In the genomic region with DNA sequence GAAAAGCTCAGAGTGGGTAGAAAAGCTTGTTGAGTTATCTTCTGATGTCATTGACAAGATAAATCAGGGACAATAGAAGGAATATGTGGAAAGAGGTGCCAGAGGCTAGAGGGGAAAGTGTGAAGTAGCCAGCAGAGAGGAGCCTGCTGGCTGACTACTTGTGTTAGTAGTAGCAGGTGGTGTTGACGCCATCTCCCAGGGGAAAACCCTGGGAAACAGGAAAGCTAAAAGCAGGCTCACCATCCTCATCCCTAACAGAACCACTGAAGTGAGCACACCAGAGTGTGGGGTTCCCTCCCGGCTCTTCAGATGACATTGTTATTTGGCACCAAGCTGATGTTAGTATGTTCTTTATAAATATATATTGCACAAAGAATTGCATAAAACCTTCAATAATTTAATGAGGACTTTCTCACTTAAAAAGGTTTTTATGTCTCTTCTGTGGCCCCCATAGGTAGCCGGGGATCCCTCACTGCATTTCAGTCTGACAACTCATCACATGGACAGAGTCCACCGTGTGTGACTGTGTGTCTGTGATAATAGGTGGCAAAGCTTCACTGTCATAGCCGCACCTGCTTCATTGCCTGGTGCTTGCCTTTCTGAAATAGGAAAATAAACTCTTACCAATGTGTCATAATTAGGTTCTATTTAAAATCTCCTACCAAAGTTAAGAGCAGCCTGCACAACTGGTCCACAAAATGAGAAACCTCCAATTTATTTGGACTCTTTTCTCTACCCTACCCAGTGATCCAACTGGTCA, we compare ENCODE assay signal across 1 cellular context.
TF ChIP-seq lines count a peak whose summit lies in the region.

No MANE protein-coding gene starts in this region.

TF ChIP-seq in GM12878, 131 proteins besides CTCF, POLR2A, EP300 and RAD21:
- TF ChIP-seq BRCA1 (IDR thresholded peaks at IDR 0.05; ENCODE audit: low read depth, low read length) (no peak), IKZF2 (IDR thresholded peaks at IDR 0.05) (0 out of 4 replicates have a peak, but pooled peaks of 1 of the 2 experiments have one; percentile 19)
